ENCODE assay signal across 12 cellular contexts in genomic region chr7:30911561-30911969, GRCh38. TPM values are rescaled to one million over a fixed set of nuclear protein-coding genes. Genes with fewer than 3 reads are reported as not detected.
A peak's percentile ranks its signal among the peaks of the same experiment; 100 is the strongest.
DNase-seq lines count a peak whose midpoint lies in the region; ATAC-seq, FAIRE-seq and TF ChIP-seq lines count a peak whose summit lies in the region.
"Had no signal": no experiment of that assay in that cellular context is flagged by ENCODE, and none has a peak within 500 bp of the region (broad histone marks: within the 10 kb centered on the region; RNA-seq: fewer than 3 reads in every experiment).

Gene AQP1 (plus strand): TSS chr7:30911853. CDS start chr7:30911910, 57 bp downstream.

- no peaks in the 10 kb centered on the region for H3K9me3 Mint-ChIP-seq in stimulated activated naive B cell treated with anti-CD40 and anti-IgM and Interleukin-4, amounts not matched to agents 10 μg/mL and 1 μg/mL and 100 μg/mL, for 72 hours
- H3K9me3 Mint-ChIP-seq in activated T-cell treated with anti-CD3 and anti-CD28 coated beads, Interleukin-2, amount 50 U/mL, for 4 hours: no peaks in the 10 kb centered on the region
- H3K9me3 Mint-ChIP-seq: activated naive CD4-positive, alpha-beta T cell treated with anti-CD3 and anti-CD28 coated beads, Interleukin-2, amount 50 U/mL, for 72 hours had no signal

- peaks cover 0 to 4% of the 10 kb centered on the region in 2 donors for H3K27me3 Mint-ChIP-seq in stimulated activated naive B cell treated with anti-CD40 and anti-IgM and Interleukin-4, amounts not matched to agents 10 μg/mL and 1 μg/mL and 100 μg/mL, for 72 hours
- H3K27me3 Mint-ChIP-seq in activated T-cell treated with anti-CD3 and anti-CD28 coated beads, Interleukin-2, amount 50 U/mL, for 4 hours (ENCODE audit: low read depth): no peaks in the 10 kb centered on the region

- DNase-seq in HT-29 (ENCODE audit: low spot score) (peak; percentile 58), dermis blood vessel endothelial cell (peak; percentile 33), right lobe of liver (peak in 2 of 3 donors; percentile 53 to 61), HTR-8/SVneo (ENCODE audit: insufficient read length, low spot score) (no peak), NCI-H2227 (lab: John Stamatoyannopoulos, UW; ENCODE audit: unreplicated experiment) (no peak)
- DNase-seq in stimulated activated naive B cell treated with anti-CD40 and anti-IgM and Interleukin-4, amounts not matched to agents 10 μg/mL and 1 μg/mL and 100 μg/mL, for 72 hours: no peak
- DNase-seq in effector memory CD4-positive, alpha-beta T cell: no peak
- no peak for DNase-seq in activated T-cell treated with anti-CD3 and anti-CD28 coated beads, Interleukin-2, amount 50 U/mL, for 4 hours
- DNase-seq: EL, NCI-H2107 had no signal

- H3K9me3 ChIP-seq in right lobe of liver: no peaks in the 10 kb centered on the region
- H3K9me3 ChIP-seq in effector memory CD4-positive, alpha-beta T cell (ENCODE audit: control insufficient read depth, low read length): no peaks in the 10 kb centered on the region

- no peaks in the 10 kb centered on the region for H3K36me3 ChIP-seq in right lobe of liver
- no peaks in the 10 kb centered on the region for H3K36me3 ChIP-seq in effector memory CD4-positive, alpha-beta T cell (ENCODE audit: control insufficient read depth, insufficient read depth, low read length)

- H3K4me3 Mint-ChIP-seq in stimulated activated naive B cell treated with anti-CD40 and anti-IgM and Interleukin-4, amounts not matched to agents 10 μg/mL and 1 μg/mL and 100 μg/mL, for 72 hours: no peak within 1 kb of the TSS
- H3K4me3 Mint-ChIP-seq in activated T-cell treated with anti-CD3 and anti-CD28 coated beads, Interleukin-2, amount 50 U/mL, for 4 hours: no peak within 1 kb of the TSS

- no peak within 1 kb of the TSS for H3K27ac ChIP-seq in right lobe of liver
- H3K27ac ChIP-seq in effector memory CD4-positive, alpha-beta T cell (ENCODE audit: insufficient read depth, low read length, poor library complexity, severe bottlenecking): no peak within 1 kb of the TSS

- H3K4me1 ChIP-seq in right lobe of liver: no peaks in the 10 kb centered on the region
- H3K4me1 ChIP-seq in effector memory CD4-positive, alpha-beta T cell (ENCODE audit: control insufficient read depth, insufficient read depth, low read length, poor library complexity, severe bottlenecking): no peaks in the 10 kb centered on the region

- no peaks in the 10 kb centered on the region for H3K27me3 ChIP-seq in right lobe of liver
- H3K27me3 ChIP-seq in effector memory CD4-positive, alpha-beta T cell (replicated peaks; ENCODE audit: control insufficient read depth, insufficient read depth, low read length, poor library complexity, severe bottlenecking): no peaks in the 10 kb centered on the region

- no peaks in the 10 kb centered on the region for H3K36me3 Mint-ChIP-seq in stimulated activated naive B cell treated with anti-CD40 and anti-IgM and Interleukin-4, amounts not matched to agents 10 μg/mL and 1 μg/mL and 100 μg/mL, for 72 hours
- no peaks in the 10 kb centered on the region for H3K36me3 Mint-ChIP-seq in activated T-cell treated with anti-CD3 and anti-CD28 coated beads, Interleukin-2, amount 50 U/mL, for 4 hours (ENCODE audit: insufficient read depth)
- H3K36me3 Mint-ChIP-seq: activated naive CD4-positive, alpha-beta T cell treated with anti-CD3 and anti-CD28 coated beads, Interleukin-2, amount 50 U/mL, for 72 hours had no signal

- peak; percentile 20 for TF ChIP-seq POLR2A in right lobe of liver (IDR thresholded peaks at IDR 0.05)

- 55% methylated on average over 3 of the region's 12 CpGs for WGBS in right lobe of liver (ENCODE audit: insufficient coverage, low coverage, low lambda C conversion rate, missing lambda C conversion rate)

- H3K4me1 Mint-ChIP-seq in stimulated activated naive B cell treated with anti-CD40 and anti-IgM and Interleukin-4, amounts not matched to agents 10 μg/mL and 1 μg/mL and 100 μg/mL, for 72 hours: peaks cover 0 to 3% of the 10 kb centered on the region in 2 donors
- no peaks in the 10 kb centered on the region for H3K4me1 Mint-ChIP-seq in activated T-cell treated with anti-CD3 and anti-CD28 coated beads, Interleukin-2, amount 50 U/mL, for 4 hours (ENCODE audit: low read depth)

- H3K27ac Mint-ChIP-seq in stimulated activated naive B cell treated with anti-CD40 and anti-IgM and Interleukin-4, amounts not matched to agents 10 μg/mL and 1 μg/mL and 100 μg/mL, for 72 hours: peak within 1 kb of the TSS; percentile 48

- ATAC-seq in right lobe of liver: peak; percentile 16 to 46 (median 25)
- no peak for ATAC-seq in stimulated activated naive B cell treated with anti-CD40 and anti-IgM and Interleukin-4, amounts not matched to agents 10 μg/mL and 1 μg/mL and 100 μg/mL, for 72 hours (replicated peaks)
- no peak for ATAC-seq in activated T-cell treated with anti-CD3 and anti-CD28 coated beads, Interleukin-2, amount 50 U/mL, for 4 hours
- ATAC-seq: activated naive CD4-positive, alpha-beta T cell treated with anti-CD3 and anti-CD28 coated beads, Interleukin-2, amount 50 U/mL, for 72 hours had no signal

- no peak for FAIRE-seq in HTR-8/SVneo (lab: Jason Lieb, UNC)
- FAIRE-seq: TTC549 had no signal

- H3K4me3 ChIP-seq in right lobe of liver: peak within 1 kb of the TSS in 2 of 3 donors; percentile 18 to 21
- H3K4me3 ChIP-seq in effector memory CD4-positive, alpha-beta T cell (ENCODE audit: insufficient read depth, low read depth, low read length, poor library complexity, severe bottlenecking): no peak within 1 kb of the TSS

- intact Hi-C loops in right lobe of liver (cut with DNase I): no loop called here

- TF ChIP-seq CTCF in right lobe of liver (IDR thresholded peaks at IDR 0.05): no peak

RNA-seq across cellular contexts. Expression of gene AQP1, which starts in this region (rescaled TPM):
- 8.2 and 9.8 TPM in 2 replicates for total RNA-seq in HT-29 (2014; rRNA removed; shearing (Covaris generic))
- 9.2 and 147 TPM in 2 replicates for total RNA-seq in dermis blood vessel endothelial cell
- total RNA-seq in right lobe of liver: 10 to 100 TPM; 11.3 to 20.8 (median 14.8) TPM
- total RNA-seq in activated T-cell treated with anti-CD3 and anti-CD28 coated beads, Interleukin-2, amount 50 U/mL, for 4 hours: 1 to 10 TPM in 1 of 3 donors, under 1 TPM in 2; 0.79 to 1.1 (median 0.91) TPM

Comparison
In these comparisons a context has a peak if more than half of its experiments do, and no peak if none do; other contexts are left out.
1. DNase-seq: peak in HT-29 (single experiment), dermis blood vessel endothelial cell (single experiment) and right lobe of liver (2 of 3); none in stimulated activated naive B cell treated with anti-CD40 and anti-IgM and Interleukin-4, amounts not matched to agents 10 μg/mL and 1 μg/mL and 100 μg/mL, for 72 hours (single experiment), HTR-8/SVneo (single experiment), NCI-H2227 (single experiment), effector memory CD4-positive, alpha-beta T cell (0 of 3) and activated T-cell treated with anti-CD3 and anti-CD28 coated beads, Interleukin-2, amount 50 U/mL, for 4 hours (single experiment).
2. ATAC-seq: peak in right lobe of liver (4 of 4); none in stimulated activated naive B cell treated with anti-CD40 and anti-IgM and Interleukin-4, amounts not matched to agents 10 μg/mL and 1 μg/mL and 100 μg/mL, for 72 hours (0 of 2) and activated T-cell treated with anti-CD3 and anti-CD28 coated beads, Interleukin-2, amount 50 U/mL, for 4 hours (0 of 2).